Comparison of ENCODE assay signal across 11 cellular contexts in genomic region chr16:81729451-81729850, GRCh38. TPM values are rescaled to one million over a fixed set of nuclear protein-coding genes. Genes with fewer than 3 reads are reported as not detected.
DNase-seq lines count a peak whose midpoint lies in the region; ATAC-seq and TF ChIP-seq lines count a peak whose summit lies in the region.
"Had no signal": no experiment of that assay in that cellular context is flagged by ENCODE, and none has a peak within 500 bp of the region (broad histone marks: within the 10 kb centered on the region; RNA-seq: fewer than 3 reads in every experiment).

No MANE protein-coding gene starts in this region.

- H3K36me3 ChIP-seq in iPS-15b (ENCODE audit: control insufficient read depth, insufficient read depth, low read length), result no peaks in the 10 kb centered on the region
- H3K36me3 ChIP-seq: gastroesophageal sphincter had no signal

- no peak overlapping the region for H3K9ac ChIP-seq in iPS-15b (ENCODE audit: low read depth, low read length)

- peak overlapping the region; percentile 19 for H3K27ac Mint-ChIP-seq in activated naive CD4-positive, alpha-beta T cell treated with anti-CD3 and anti-CD28 coated beads, Interleukin-2, amount 10 ng/mL, durations not matched to agents 7 days and 5 days
- peak overlapping the region; percentile 91 for H3K27ac Mint-ChIP-seq in T-helper 17 cell
- peak overlapping the region; percentile 78 for H3K27ac Mint-ChIP-seq in type B pancreatic cell

- H3K36me3 Mint-ChIP-seq in activated naive CD4-positive, alpha-beta T cell treated with anti-CD3 and anti-CD28 coated beads, Interleukin-2, amount 10 ng/mL, durations not matched to agents 7 days and 5 days, result no peaks in the 10 kb centered on the region
- H3K36me3 Mint-ChIP-seq in T-helper 17 cell (ENCODE audit: low read depth) (no peaks in the 10 kb centered on the region), type B pancreatic cell (no peaks in the 10 kb centered on the region)

- H3K4me1 ChIP-seq in iPS-15b (ENCODE audit: control insufficient read depth, insufficient read depth, low read length), result peaks cover 3% of the 10 kb centered on the region

- CTCF ChIA-PET in activated naive CD4-positive, alpha-beta T cell treated with anti-CD3 and anti-CD28 coated beads, Interleukin-2, amount 10 ng/mL, durations not matched to agents 7 days and 5 days (lab: Charles Lee), result interaction anchor here (0.7 to 2.0 kb wide), 10 partner anchors 8 to 363 kb away, joined by 3 to 10 read pairs (median 4); no protein-coding TSS in a partner anchor

- H3K9me3 Mint-ChIP-seq in activated naive CD4-positive, alpha-beta T cell treated with anti-CD3 and anti-CD28 coated beads, Interleukin-2, amount 10 ng/mL, durations not matched to agents 7 days and 5 days, result no peaks in the 10 kb centered on the region
- H3K9me3 Mint-ChIP-seq in type B pancreatic cell, result no peaks in the 10 kb centered on the region

- H3K4me3 Mint-ChIP-seq in activated naive CD4-positive, alpha-beta T cell treated with anti-CD3 and anti-CD28 coated beads, Interleukin-2, amount 10 ng/mL, durations not matched to agents 7 days and 5 days, result peak overlapping the region; percentile 34
- H3K4me3 Mint-ChIP-seq in T-helper 17 cell, result peak overlapping the region; percentile 83
- peak overlapping the region; percentile 65 for H3K4me3 Mint-ChIP-seq in type B pancreatic cell

- ATAC-seq in T-helper 17 cell (no peak), GM21390 (IDR thresholded peaks at IDR 0.05; ENCODE audit: unreplicated experiment) (no peak)

- peak overlapping the region; percentile 39 for H3K4me3 ChIP-seq in iPS-15b (ENCODE audit: low read depth, low read length)

- no peaks in the 10 kb centered on the region for H3K27me3 ChIP-seq in iPS-15b (ENCODE audit: control insufficient read depth, insufficient read depth, low read length)
- H3K27me3 ChIP-seq: gastroesophageal sphincter had no signal

- peak; percentile 34 for TF ChIP-seq CTCF in type B pancreatic cell (conservative IDR thresholded peaks at IDR 0.05)

- H3K9me3 ChIP-seq in T-helper 17 cell (ENCODE audit: control insufficient read depth, low read length, poor library complexity, severe bottlenecking) (no peaks in the 10 kb centered on the region), iPS-15b (ENCODE audit: control insufficient read depth, insufficient read depth, low read length) (no peaks in the 10 kb centered on the region)
- H3K9me3 ChIP-seq: gastroesophageal sphincter had no signal

- H3K4me1 Mint-ChIP-seq in activated naive CD4-positive, alpha-beta T cell treated with anti-CD3 and anti-CD28 coated beads, Interleukin-2, amount 10 ng/mL, durations not matched to agents 7 days and 5 days, result peaks cover 26% of the 10 kb centered on the region
- H3K4me1 Mint-ChIP-seq in T-helper 17 cell, result peaks cover 18% of the 10 kb centered on the region
- H3K4me1 Mint-ChIP-seq in type B pancreatic cell (ENCODE audit: unreplicated experiment), result peaks cover 16% of the 10 kb centered on the region

- peaks cover 31% of the 10 kb centered on the region for H3K27me3 Mint-ChIP-seq in activated naive CD4-positive, alpha-beta T cell treated with anti-CD3 and anti-CD28 coated beads, Interleukin-2, amount 10 ng/mL, durations not matched to agents 7 days and 5 days
- no peaks in the 10 kb centered on the region for H3K27me3 Mint-ChIP-seq in T-helper 17 cell
- no peaks in the 10 kb centered on the region for H3K27me3 Mint-ChIP-seq in type B pancreatic cell

- DNase-seq in activated naive CD4-positive, alpha-beta T cell treated with anti-CD3 and anti-CD28 coated beads, Interleukin-2, amount 10 ng/mL, durations not matched to agents 7 days and 5 days, result no peak
- DNase-seq in activated naive CD4-positive, alpha-beta T cell treated with anti-CD3 and anti-CD28 coated beads, Interleukin-2, amount 50 U/mL, for 16 hours, result no peak
- DNase-seq in T-helper 17 cell, result no peak
- DNase-seq in type B pancreatic cell (ENCODE audit: extremely low spot score, unreplicated experiment), result no peak
- no peak for DNase-seq in NCI-H146 (lab: John Stamatoyannopoulos, UW)
- DNase-seq in NCI-H345 (lab: John Stamatoyannopoulos, UW), result no peak
- DNase-seq: activated T-cell treated with anti-CD3 and anti-CD28 coated beads, Interleukin-2, amount 50 U/mL, for 1 hour; right cardiac atrium had no signal

RNA-seq across cellular contexts. Expression of gene PLCG2, which starts 49.6 kb away (rescaled TPM):
- total RNA-seq in T-helper 17 cell (10 to 100 TPM in 1 of 2 donors, 1 to 10 TPM in 1; 4.2 to 16.2 TPM), type B pancreatic cell (ENCODE audit: low replicate concordance) (12.4 and 31.1 TPM in 2 replicates)

Comparison
In these comparisons a context has a peak if more than half of its experiments do, and no peak if none do; other contexts are left out.
1. H3K27ac Mint-ChIP-seq: peak in every context shown above with its lines; median percentile 91 in T-helper 17 cell; 78 in type B pancreatic cell; 19 in activated naive CD4-positive, alpha-beta T cell treated with anti-CD3 and anti-CD28 coated beads, Interleukin-2, amount 10 ng/mL, durations not matched to agents 7 days and 5 days.